ENCODE assay signal across 1 cellular context in the genomic region with DNA sequence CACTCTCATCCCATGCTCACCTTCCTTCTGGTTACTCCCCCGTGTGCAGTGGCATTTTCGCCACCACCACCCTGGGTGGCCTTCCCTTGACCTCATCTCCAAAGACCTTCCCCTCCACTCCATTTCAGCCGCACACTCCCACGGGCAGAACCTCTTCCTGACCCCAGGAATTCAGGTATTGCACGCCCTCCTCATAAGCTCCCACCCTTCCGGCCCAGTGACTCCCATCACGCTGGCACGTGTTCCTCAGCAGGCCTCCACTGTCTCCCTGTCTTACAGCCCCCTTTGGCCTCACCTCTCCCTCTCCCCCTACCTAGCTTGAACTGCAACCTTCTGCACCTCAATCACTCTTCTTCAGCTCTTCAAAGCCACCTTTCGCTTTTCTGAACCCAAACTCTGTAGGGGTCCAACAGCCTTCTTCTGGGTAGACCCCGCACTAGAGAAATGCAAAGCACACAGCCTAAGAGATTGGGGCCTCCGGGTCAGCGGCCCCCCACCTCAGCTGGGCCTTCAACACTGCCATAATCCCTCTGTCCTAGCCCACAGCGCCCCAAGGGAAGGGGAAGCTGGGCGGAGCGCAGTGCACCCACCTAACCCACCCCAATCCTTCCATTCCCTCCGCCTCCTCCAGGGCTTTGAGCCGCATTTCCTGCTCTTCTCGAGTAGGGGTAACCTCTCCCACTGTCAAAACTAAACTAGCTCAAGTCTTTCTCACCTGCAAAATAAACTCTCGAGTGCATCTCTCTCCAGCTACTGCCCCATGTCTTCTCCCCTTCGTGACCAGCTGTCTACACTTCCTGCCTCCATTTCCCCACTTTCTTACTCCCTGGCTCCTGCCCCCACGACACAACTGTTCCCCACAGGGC.
TF ChIP-seq lines count a peak whose summit lies in the region.

No MANE protein-coding gene starts in this region.

TF ChIP-seq in HepG2, 621 proteins besides CTCF, POLR2A, EP300 and RAD21:
- TF ChIP-seq, protein P1, sequence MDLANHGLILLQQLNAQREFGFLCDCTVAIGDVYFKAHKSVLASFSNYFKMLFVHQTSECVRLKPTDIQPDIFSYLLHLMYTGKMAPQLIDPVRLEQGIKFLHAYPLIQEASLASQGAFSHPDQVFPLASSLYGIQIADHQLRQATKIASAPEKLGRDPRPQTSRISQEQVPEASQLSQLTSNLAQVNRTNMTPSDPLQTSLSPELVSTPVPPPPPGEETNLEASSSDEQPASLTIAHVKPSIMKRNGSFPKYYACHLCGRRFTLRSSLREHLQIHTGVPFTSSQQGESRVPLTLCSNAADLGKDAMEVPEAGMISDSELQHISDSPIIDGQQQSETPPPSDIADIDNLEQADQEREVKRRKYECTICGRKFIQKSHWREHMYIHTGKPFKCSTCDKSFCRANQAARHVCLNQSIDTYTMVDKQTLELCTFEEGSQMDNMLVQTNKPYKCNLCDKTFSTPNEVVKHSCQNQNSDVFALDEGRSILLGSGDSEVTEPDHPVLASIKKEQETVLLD (CRISPR knock-in tag; IDR thresholded peaks at IDR 0.05; ENCODE audit: low read depth), result 0 out of 2 replicates have a peak, but pooled peaks have one; percentile 10
- TF ChIP-seq SATB2 (CRISPR knock-in tag; IDR thresholded peaks at IDR 0.05), result no peak
- TF ChIP-seq ZC3H13 (CRISPR knock-in tag; IDR thresholded peaks at IDR 0.05), result peak; percentile 5; the same call in 1 of the 2 replicates
- TF ChIP-seq LCORL (IDR thresholded peaks at IDR 0.05), result no peak
- TF ChIP-seq LCORL (CRISPR knock-in tag; IDR thresholded peaks at IDR 0.05), result no peak
- 0 out of 2 replicates have a peak, but pooled peaks have one; percentile 14 for TF ChIP-seq ZNF556 (CRISPR knock-in tag; IDR thresholded peaks at IDR 0.05; ENCODE audit: borderline replicate concordance)
TF ChIP-seq in HepG2: peak in this region for 3.
